ENCODE assay signal across 8 cellular contexts in genomic region chr15:90352109-90352893, GRCh38. TPM values are rescaled to one million over a fixed set of nuclear protein-coding genes. Genes with fewer than 3 reads are reported as not detected.
A peak's percentile ranks its signal among the peaks of the same experiment; 100 is the strongest.
DNase-seq lines count a peak whose midpoint lies in the region; ATAC-seq, FAIRE-seq and TF ChIP-seq lines count a peak whose summit lies in the region.

Gene ZNF774, plus strand, starts transcription at chr15:90352284. Its CDS starts 2,377 bp downstream, at chr15:90354661.

- ATAC-seq in GM18502 (IDR thresholded peaks at IDR 0.05; ENCODE audit: poor library complexity, unreplicated experiment) (peak; percentile 99), HG02943 (IDR thresholded peaks at IDR 0.05; ENCODE audit: low read depth, unreplicated experiment) (peak; percentile 100)

- peak within 1 kb of the TSS; percentile 19 for H3K27ac ChIP-seq in astrocyte (ENCODE audit: low read depth, low read length)
- H3K27ac ChIP-seq in hepatocyte = peak within 1 kb of the TSS; percentile 70

- H4K20me1 ChIP-seq in astrocyte (ENCODE audit: insufficient read depth, low read length) = no peaks in the 10 kb centered on the region
- H4K20me1 ChIP-seq in hepatocyte (ENCODE audit: insufficient read depth, poor library complexity, severe bottlenecking) = no peaks in the 10 kb centered on the region

- H3K36me3 ChIP-seq in astrocyte (ENCODE audit: insufficient read depth, low read length) = no peaks in the 10 kb centered on the region
- H3K36me3 ChIP-seq in hepatocyte (replicated peaks; ENCODE audit: insufficient read depth, low read depth) = no peaks in the 10 kb centered on the region

- WGBS in hepatocyte (ENCODE audit: low lambda C conversion rate, missing lambda C conversion rate) = 1% methylated on average over 51 of the region's 53 CpGs

- no peaks in the 10 kb centered on the region for H3K9me3 ChIP-seq in astrocyte (ENCODE audit: insufficient read depth, low read depth, low read length)
- no peaks in the 10 kb centered on the region for H3K9me3 ChIP-seq in hepatocyte (ENCODE audit: low read depth)

- peak; percentile 92 to 93 for DNase-seq in NCI-H187 (lab: John Stamatoyannopoulos, UW)
- peak; percentile 76 to 95 (median 88) for DNase-seq in T-helper 2 cell
- peak; percentile 86 for DNase-seq in astrocyte (ENCODE audit: low read depth)
- peak; percentile 96 for DNase-seq in hepatocyte (ENCODE audit: low spot score)
- DNase-seq in renal cortical epithelial cell (ENCODE audit: low read depth) = peak; percentile 94
- DNase-seq in cortex of kidney (lab: John Stamatoyannopoulos, UW) = no peak

- H3K36me3 Mint-ChIP-seq in astrocyte (ENCODE audit: low read depth, unreplicated experiment) = peaks cover 2% of the 10 kb centered on the region

- peak within 1 kb of the TSS; percentile 89 for H3K4me3 Mint-ChIP-seq in astrocyte (ENCODE audit: unreplicated experiment)

- H3K9me3 Mint-ChIP-seq in astrocyte (ENCODE audit: unreplicated experiment) = no peaks in the 10 kb centered on the region

- H3K4me1 Mint-ChIP-seq in astrocyte (ENCODE audit: low read depth, unreplicated experiment) = peaks cover 8% of the 10 kb centered on the region

- no peaks in the 10 kb centered on the region for H3K9me2 ChIP-seq in hepatocyte (replicated peaks; ENCODE audit: insufficient read depth)

- no peaks in the 10 kb centered on the region for H3K79me2 ChIP-seq in astrocyte (ENCODE audit: insufficient read depth, low read length)
- peaks cover 6% of the 10 kb centered on the region for H3K79me2 ChIP-seq in hepatocyte

- peaks cover 5% of the 10 kb centered on the region for H3K4me1 ChIP-seq in astrocyte (ENCODE audit: insufficient read depth, low read length)
- no peaks in the 10 kb centered on the region for H3K4me1 ChIP-seq in hepatocyte (ENCODE audit: insufficient read depth)

- H3K27ac Mint-ChIP-seq in astrocyte (ENCODE audit: unreplicated experiment) = peak within 1 kb of the TSS; percentile 7

- FAIRE-seq in astrocyte (lab: Jason Lieb, UNC) = peak; percentile 74

- H3K4me3 ChIP-seq in astrocyte (ENCODE audit: insufficient read depth, low read depth, low read length) = peak within 1 kb of the TSS; percentile 71
- peak within 1 kb of the TSS; percentile 47 for H3K4me3 ChIP-seq in hepatocyte

- peaks cover 4% of the 10 kb centered on the region for H3K27me3 Mint-ChIP-seq in astrocyte (ENCODE audit: low read depth, unreplicated experiment)

- H3K27me3 ChIP-seq in astrocyte (ENCODE audit: insufficient read depth, low read length) = no peaks in the 10 kb centered on the region
- no peaks in the 10 kb centered on the region for H3K27me3 ChIP-seq in hepatocyte

- H2AFZ ChIP-seq in astrocyte (ENCODE audit: low read depth, low read length) (peak within 1 kb of the TSS; percentile 80), hepatocyte (peak within 1 kb of the TSS; percentile 77)

- H3K4me2 ChIP-seq in astrocyte (ENCODE audit: low read length) (peak within 1 kb of the TSS; percentile 95), hepatocyte (peak within 1 kb of the TSS; percentile 79)

- H3K9ac ChIP-seq in astrocyte (ENCODE audit: low read length) = peak within 1 kb of the TSS; percentile 81

- TF ChIP-seq CTCF in astrocyte (IDR thresholded peaks at IDR 0.05; ENCODE audit: insufficient read depth, low read depth, low read length) (no peak), hepatocyte (IDR thresholded peaks at IDR 0.05; ENCODE audit: poor library complexity) (no peak)

RNA-seq across cellular contexts. Expression of gene ZNF774, which starts in this region (rescaled TPM):
- total RNA-seq in astrocyte (1.2 and 3.3 TPM in 2 replicates), hepatocyte (2.1 and 4.1 TPM in 2 replicates), renal cortical epithelial cell (2.4 and 3.9 TPM in 2 replicates)
- polyA plus RNA-seq in hepatocyte = 2.1 and 2.3 TPM in 2 replicates
